In the genomic region with DNA sequence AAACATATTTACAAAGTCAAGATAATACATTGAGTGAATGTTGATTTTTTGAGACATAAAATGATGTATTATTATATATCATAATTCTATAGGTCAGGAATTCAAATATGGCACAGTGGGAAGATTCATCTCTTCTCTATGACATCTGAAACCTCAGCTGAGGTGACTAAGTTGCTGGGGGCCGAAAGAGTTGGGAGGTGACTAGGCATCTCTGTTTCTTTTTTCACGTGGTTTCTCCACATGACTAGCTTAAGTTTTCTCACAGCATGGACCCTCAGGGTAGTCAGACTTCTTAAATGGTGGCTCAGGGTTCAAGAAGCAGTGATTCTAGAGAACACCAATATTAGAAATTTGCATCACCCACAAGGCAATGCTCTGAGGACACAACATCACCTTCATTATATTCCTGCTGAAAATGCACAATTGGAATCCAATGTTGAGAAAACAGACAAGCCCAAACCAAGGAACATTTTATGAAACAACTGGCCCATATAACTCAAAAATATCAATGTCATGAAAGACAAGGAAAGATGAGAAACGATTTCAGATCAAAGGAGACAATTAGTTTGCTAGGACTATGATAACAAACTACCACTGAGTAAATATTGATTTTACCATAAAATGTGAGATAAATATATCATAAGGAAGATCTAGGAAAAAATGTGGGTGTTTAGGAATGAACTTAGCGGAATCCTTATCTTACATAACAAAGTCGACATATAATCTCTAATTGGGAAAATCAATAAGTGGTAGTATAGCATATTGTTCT, we compare ENCODE assay signal across 24 cellular contexts.
"Had no signal": no experiment of that assay in that cellular context is flagged by ENCODE, and none has a peak within 500 bp of the region (broad histone marks: within the 10 kb centered on the region; RNA-seq: fewer than 3 reads in every experiment).

No MANE protein-coding gene starts in this region.

- ATAC-seq: activated CD4-positive, CD25-positive, alpha-beta regulatory T cell treated with anti-CD3 and anti-CD28 coated beads, Interleukin-2, amount 50 U/mL, for 24 hours; left cardiac atrium; right lobe of liver had no signal

- FAIRE-seq: frontal cortex, islet of Langerhans had no signal

- DNase-seq: activated CD4-positive, alpha-beta T cell treated with anti-CD3 and anti-CD28 coated beads for 48 hours; activated CD4-positive, alpha-beta T cell treated with anti-CD3 and anti-CD28 coated beads, Interleukin-2, amount 50 U/mL, for 48 hours; activated CD8-positive, alpha-beta memory T cell treated with anti-CD3 and anti-CD28 coated beads, Interleukin-2, amount 50 U/mL, for 4 hours; activated effector memory CD4-positive, alpha-beta T cell treated with anti-CD3 and anti-CD28 coated beads, Interleukin-2, amount 50 U/mL, for 16 hours; activated naive CD4-positive, alpha-beta T cell treated with anti-CD3 and anti-CD28 coated beads, Interleukin-2, amount 10 ng/mL, durations not matched to agents 7 days and 5 days; activated naive CD8-positive, alpha-beta T cell treated with anti-CD3 and anti-CD28 coated beads, Interleukin-2, amount 10 ng/mL, durations not matched to agents 7 days and 5 days; activated T-cell treated with anti-CD3 and anti-CD28 coated beads, Interleukin-2, amount 50 U/mL, for 1 hour; brain microvascular endothelial cell; central memory CD4-positive, alpha-beta T cell; endodermal cell; left cardiac atrium; naive B cell; nephron progenitor cell; right lobe of liver; stimulated activated CD4-positive, alpha-beta T cell treated with anti-CD3 and anti-CD28 coated beads, Interleukin-2, amount 100 ng/mL, for 48 hours; stimulated activated naive CD4-positive, alpha-beta T cell treated with Interleukin-2 at 50 U/mL for 16 hours had no signal

- H3K9me3 ChIP-seq: ascending aorta, esophagus muscularis mucosa, neutrophil, right lobe of liver, tibial nerve had no signal

- H3K36me3 ChIP-seq: ascending aorta, brain microvascular endothelial cell, esophagus muscularis mucosa, neutrophil, right lobe of liver, tibial nerve had no signal

- H3K4me1 ChIP-seq: right lobe of liver, tibial nerve had no signal

- H3K27me3 ChIP-seq: ascending aorta, brain microvascular endothelial cell, esophagus muscularis mucosa, neutrophil, right lobe of liver, tibial nerve had no signal

- H3K4me3 ChIP-seq: ascending aorta, esophagus muscularis mucosa, right lobe of liver, tibial nerve had no signal

- H3K27ac ChIP-seq: ascending aorta, brain microvascular endothelial cell, esophagus muscularis mucosa, neutrophil, right lobe of liver, tibial nerve, VCaP had no signal
